In the genomic region with DNA sequence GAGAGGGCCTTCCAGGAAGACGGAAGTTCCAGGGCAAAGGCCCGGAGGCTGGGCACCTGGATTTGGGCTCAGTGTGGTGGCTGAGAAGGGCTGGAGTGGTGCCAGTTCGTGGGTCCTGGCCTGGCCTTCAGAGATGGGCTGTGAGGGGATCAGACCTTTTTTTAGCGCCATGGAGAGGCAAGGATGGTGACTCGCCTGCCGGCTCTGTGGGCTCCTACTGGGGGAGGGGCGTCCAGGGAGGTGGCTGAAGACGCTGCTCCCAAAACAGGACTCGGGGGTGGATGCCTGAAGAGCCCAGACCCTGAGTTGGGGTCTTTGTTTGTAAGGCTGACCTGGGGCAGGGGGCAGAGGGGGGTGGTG, we compare ENCODE assay signal across 29 cellular contexts.
DNase-seq lines count a peak whose midpoint lies in the region; ATAC-seq and TF ChIP-seq lines count a peak whose summit lies in the region.
"Had no signal": no experiment of that assay in that cellular context is flagged by ENCODE, and none has a peak within 500 bp of the region (broad histone marks: within the 10 kb centered on the region; RNA-seq: fewer than 3 reads in every experiment).

No MANE protein-coding gene starts in this region.

- no peaks in the 10 kb centered on the region for H3K36me3 Mint-ChIP-seq in chondrocyte (ENCODE audit: low read depth)
- H3K36me3 Mint-ChIP-seq: activated naive CD4-positive, alpha-beta T cell treated with anti-CD3 and anti-CD28 coated beads, Interleukin-2, amount 10 ng/mL, durations not matched to agents 7 days and 5 days; CD8-positive, alpha-beta T cell had no signal

- no peak for TF ChIP-seq CTCF in chondrocyte (IDR thresholded peaks at IDR 0.05)

- peaks cover 4% of the 10 kb centered on the region for H3K4me1 Mint-ChIP-seq in chondrocyte (ENCODE audit: low read depth)
- H3K4me1 Mint-ChIP-seq: activated naive CD4-positive, alpha-beta T cell treated with anti-CD3 and anti-CD28 coated beads, Interleukin-2, amount 10 ng/mL, durations not matched to agents 7 days and 5 days had no signal

- H3K27me3 Mint-ChIP-seq in chondrocyte (ENCODE audit: low read depth): no peaks in the 10 kb centered on the region

- H3K4me3 Mint-ChIP-seq in chondrocyte (ENCODE audit: unreplicated experiment): no peak overlapping the region
- H3K4me3 Mint-ChIP-seq: activated naive CD4-positive, alpha-beta T cell treated with anti-CD3 and anti-CD28 coated beads, Interleukin-2, amount 10 ng/mL, durations not matched to agents 7 days and 5 days; CD8-positive, alpha-beta T cell had no signal

- ATAC-seq in GM18861 (IDR thresholded peaks at IDR 0.05; ENCODE audit: unreplicated experiment) (no peak), GM21786 (IDR thresholded peaks at IDR 0.05; ENCODE audit: unreplicated experiment) (no peak)
- ATAC-seq: activated CD4-positive, CD25-positive, alpha-beta regulatory T cell treated with anti-CD3 and anti-CD28 coated beads, Interleukin-2, amount 50 U/mL, for 24 hours; CD8-positive, alpha-beta T cell had no signal

- DNase-seq in NCI-H82 (lab: John Stamatoyannopoulos, UW): peak; percentile 58
- no peak for DNase-seq in NCI-H82 treated with DMSO at 0.1 percent for 48 hours (lab: John Stamatoyannopoulos, UW; ENCODE audit: unreplicated experiment)
- DNase-seq in M059J (ENCODE audit: low read depth): peak; percentile 53
- DNase-seq in islet precursor cell: peak; percentile 69
- DNase-seq in chondrocyte (ENCODE audit: low spot score): no peak
- DNase-seq in T1000 (lab: John Stamatoyannopoulos, UW): no peak
- DNase-seq: 8988T; activated CD4-positive, alpha-beta T cell treated with anti-CD3 and anti-CD28 coated beads, Interleukin-2, amount 50 U/mL, for 48 hours; activated CD8-positive, alpha-beta memory T cell treated with anti-CD3 and anti-CD28 coated beads, Interleukin-2, amount 50 U/mL, for 4 hours; activated naive CD4-positive, alpha-beta T cell treated with anti-CD3 and anti-CD28 coated beads, Interleukin-2, amount 10 ng/mL, durations not matched to agents 7 days and 5 days; AML-193; amniotic stem cell; brain microvascular endothelial cell; CD8-positive, alpha-beta T cell; DMS153; effector CD4-positive, alpha-beta T cell; erythroblast; GF-D8; left cardiac atrium; mammary epithelial cell; NCI-H1092; NCI-H187; NCI-H526 treated with DMSO at 0.1 percent for 48 hours; SIG-M5; stimulated activated naive CD4-positive, alpha-beta T cell treated with Interleukin-2 at 50 U/mL for 16 hours; T-helper 1 cell had no signal

- H3K9me3 Mint-ChIP-seq in chondrocyte (ENCODE audit: low read depth): no peaks in the 10 kb centered on the region
- H3K9me3 Mint-ChIP-seq: activated naive CD4-positive, alpha-beta T cell treated with anti-CD3 and anti-CD28 coated beads, Interleukin-2, amount 10 ng/mL, durations not matched to agents 7 days and 5 days; CD8-positive, alpha-beta T cell had no signal

- no peak overlapping the region for H3K27ac Mint-ChIP-seq in chondrocyte (ENCODE audit: unreplicated experiment)
- H3K27ac Mint-ChIP-seq: activated naive CD4-positive, alpha-beta T cell treated with anti-CD3 and anti-CD28 coated beads, Interleukin-2, amount 10 ng/mL, durations not matched to agents 7 days and 5 days; CD8-positive, alpha-beta T cell had no signal

Comparison
In these comparisons a context has a peak if more than half of its experiments do, and no peak if none do; other contexts are left out.
1. DNase-seq: peak in NCI-H82 (single experiment), M059J (single experiment) and islet precursor cell (single experiment); none in NCI-H82 treated with DMSO at 0.1 percent for 48 hours (single experiment), chondrocyte (single experiment) and T1000 (single experiment).